33 cellular contexts compared by ENCODE assay signal in the genomic region with DNA sequence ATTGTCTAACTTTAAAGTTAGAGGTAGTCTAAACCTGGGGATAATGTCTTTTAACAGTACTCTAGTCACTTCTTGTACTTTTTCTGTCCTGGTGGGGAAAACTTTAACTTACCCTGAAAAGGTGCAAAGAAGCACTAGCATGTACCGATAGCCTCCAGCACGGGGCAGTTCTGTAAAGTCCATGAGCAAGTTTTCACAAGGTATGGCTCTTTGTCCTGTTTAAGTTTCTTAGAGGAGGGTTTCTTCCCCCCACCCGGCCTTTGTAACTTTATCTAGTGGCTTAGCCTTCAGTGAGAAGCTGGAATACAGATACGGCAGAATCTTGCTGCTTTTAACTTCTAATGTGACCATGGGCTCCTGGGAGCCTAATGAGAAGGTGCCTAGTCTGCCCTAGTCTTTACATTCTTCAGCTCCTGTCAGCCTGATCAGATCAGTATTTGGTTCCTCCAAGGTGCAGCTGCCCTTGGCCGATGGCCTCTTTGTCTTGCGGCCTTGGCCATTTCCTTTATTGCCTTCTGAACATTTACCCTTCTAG. TPM values are rescaled to one million over a fixed set of nuclear protein-coding genes. Genes with fewer than 3 reads are reported as not detected.
"Had no signal": no experiment of that assay in that cellular context is flagged by ENCODE, and none has a peak within 500 bp of the region (broad histone marks: within the 10 kb centered on the region; RNA-seq: fewer than 3 reads in every experiment).

No MANE protein-coding gene starts in this region.

- DNase-seq: hippocampal formation; immature natural killer cell; kidney; left colon; left ventricle myocardium inferior; mesendoderm; naive thymus-derived CD4-positive, alpha-beta T cell; ovary; retina; right cardiac atrium; sigmoid colon; small intestine; spleen; stimulated activated CD4-positive, alpha-beta T cell treated with anti-CD3 and anti-CD28 coated beads, Interleukin-4, amount 100 ng/mL, for 24 hours; stimulated activated naive CD4-positive, alpha-beta T cell; tibial artery; trophoblast cell; upper lobe of right lung had no signal

- H3K27me3 ChIP-seq: ovary, sigmoid colon, suprapubic skin, tibial artery, upper lobe of right lung had no signal

- FAIRE-seq: islet of Langerhans, kidney, small intestine, urothelium cell line had no signal

- H3K36me3 ChIP-seq: left ventricle myocardium inferior, ovary, prostate gland, sigmoid colon, suprapubic skin, thoracic aorta, tibial artery, upper lobe of right lung had no signal

- H3K4me1 ChIP-seq: prostate gland, sigmoid colon, suprapubic skin, tibial artery had no signal

- H3K27ac ChIP-seq: left ventricle myocardium inferior, ovary, prostate gland, sigmoid colon, spleen, suprapubic skin, thoracic aorta, tibial artery, upper lobe of right lung had no signal

- H3K9me3 ChIP-seq: left ventricle myocardium inferior, ovary, prostate gland, sigmoid colon, spleen, suprapubic skin, thoracic aorta, tibial artery, upper lobe of right lung had no signal

- ATAC-seq: left colon; naive thymus-derived CD4-positive, alpha-beta T cell; natural killer cell treated with Interleukin-12 subunit alpha and Interleukin-12 subunit beta and Interleukin-15 and Interleukin-18, amount 100 ng/mL, for 72 hours; right cardiac atrium; stimulated activated effector memory CD8-positive, alpha-beta T cell treated with anti-CD3 and anti-CD28 coated beads, Interleukin-12 subunit alpha, Interleukin-12 subunit beta, amount 100 ng/mL, for 72 hours had no signal

- H3K4me3 ChIP-seq: left ventricle myocardium inferior, lung, ovary, prostate gland, sigmoid colon, spleen, suprapubic skin, thoracic aorta, tibial artery, upper lobe of right lung had no signal

RNA-seq across cellular contexts. Expression of gene CFAP126, which starts 39.8 kb away (rescaled TPM):
- total RNA-seq: left colon; left ventricle myocardium inferior; lower leg skin; mesothelial cell of epicardium; mononuclear cell; myocyte; naive thymus-derived CD4-positive, alpha-beta T cell; natural killer cell treated with Interleukin-12 subunit alpha and Interleukin-12 subunit beta and Interleukin-15 and Interleukin-18, amount 100 ng/mL, for 72 hours; omental fat pad; prostate gland; right cardiac atrium; sigmoid colon; spleen; subcutaneous adipose tissue; suprapubic skin; thoracic aorta; upper lobe of right lung had no signal
- polyA plus RNA-seq: immature natural killer cell; naive thymus-derived CD4-positive, alpha-beta T cell; neural cell; right cardiac atrium; sigmoid colon; small intestine; spleen had no signal
